2 cellular contexts compared by ENCODE assay signal in the genomic region with DNA sequence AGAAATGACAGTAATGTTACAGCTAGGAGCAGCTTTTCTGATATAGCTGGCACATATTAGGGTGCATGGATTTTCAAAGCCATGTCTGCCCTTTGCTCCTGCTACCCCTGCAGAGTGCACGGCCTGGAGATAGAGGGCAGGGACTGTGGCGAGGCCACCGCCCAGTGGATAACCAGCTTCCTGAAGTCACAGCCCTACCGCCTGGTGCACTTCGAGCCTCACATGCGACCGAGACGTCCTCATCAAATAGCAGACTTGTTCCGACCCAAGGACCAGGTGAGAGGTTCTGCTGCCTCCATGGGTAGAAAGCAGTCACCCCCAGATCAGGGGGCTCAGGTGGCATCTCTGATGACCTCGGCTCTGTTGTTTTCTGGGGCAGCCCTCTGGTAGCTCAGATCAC.
TF ChIP-seq lines count a peak whose summit lies in the region.

No MANE protein-coding gene starts in this region.

TF ChIP-seq in liver, 16 proteins besides CTCF, POLR2A, EP300 and RAD21:
- no peak for TF ChIP-seq FOXA1 (IDR thresholded peaks at IDR 0.05)
- TF ChIP-seq HNF4A (conservative IDR thresholded peaks at IDR 0.05), result peak; percentile 68 to 77
- TF ChIP-seq NR2F2 (IDR thresholded peaks at IDR 0.05), result peak; percentile 11
- TF ChIP-seq FOXA2 (IDR thresholded peaks at IDR 0.05), result no peak
- peak; percentile 78 to 87 for TF ChIP-seq RXRA (IDR thresholded peaks at IDR 0.05)
- TF ChIP-seq SP1 (IDR thresholded peaks at IDR 0.05), result peak; percentile 53
- TF ChIP-seq, protein P1, sequence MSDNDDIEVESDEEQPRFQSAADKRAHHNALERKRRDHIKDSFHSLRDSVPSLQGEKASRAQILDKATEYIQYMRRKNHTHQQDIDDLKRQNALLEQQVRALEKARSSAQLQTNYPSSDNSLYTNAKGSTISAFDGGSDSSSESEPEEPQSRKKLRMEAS (IDR thresholded peaks at IDR 0.05), result no peak
- peak; percentile 41 for TF ChIP-seq HNF4G (IDR thresholded peaks at IDR 0.05)
TF ChIP-seq in liver: peak in this region for 5.

TF ChIP-seq in HepG2, 621 proteins besides CTCF, POLR2A, EP300 and RAD21:
- TF ChIP-seq ZNF629 (CRISPR knock-in tag; conservative IDR thresholded peaks at IDR 0.05) (no peak), ZNF557 (CRISPR knock-in tag; IDR thresholded peaks at IDR 0.05) (no peak), ZNF292 (CRISPR knock-in tag; IDR thresholded peaks at IDR 0.05; ENCODE audit: borderline replicate concordance, low read depth) (no peak), PHF20 (CRISPR knock-in tag; IDR thresholded peaks at IDR 0.05) (no peak), ZNF713 (CRISPR knock-in tag; IDR thresholded peaks at IDR 0.05) (no peak), KLF16 (CRISPR knock-in tag; IDR thresholded peaks at IDR 0.05) (no peak), NPAS2 (CRISPR knock-in tag; IDR thresholded peaks at IDR 0.05; ENCODE audit: borderline replicate concordance) (no peak), MTF2 (CRISPR knock-in tag; IDR thresholded peaks at IDR 0.05; ENCODE audit: borderline replicate concordance) (no peak), ZMYM3 (CRISPR knock-in tag; IDR thresholded peaks at IDR 0.05) (no peak), RBM39 (IDR thresholded peaks at IDR 0.05; ENCODE audit: low read depth, low read length, poor library complexity, severe bottlenecking) (no peak), RARG (CRISPR knock-in tag; IDR thresholded peaks at IDR 0.05; ENCODE audit: low read depth) (no peak), ARNT2 (CRISPR knock-in tag; IDR thresholded peaks at IDR 0.05; ENCODE audit: low read depth) (no peak)
